In the genomic region with DNA sequence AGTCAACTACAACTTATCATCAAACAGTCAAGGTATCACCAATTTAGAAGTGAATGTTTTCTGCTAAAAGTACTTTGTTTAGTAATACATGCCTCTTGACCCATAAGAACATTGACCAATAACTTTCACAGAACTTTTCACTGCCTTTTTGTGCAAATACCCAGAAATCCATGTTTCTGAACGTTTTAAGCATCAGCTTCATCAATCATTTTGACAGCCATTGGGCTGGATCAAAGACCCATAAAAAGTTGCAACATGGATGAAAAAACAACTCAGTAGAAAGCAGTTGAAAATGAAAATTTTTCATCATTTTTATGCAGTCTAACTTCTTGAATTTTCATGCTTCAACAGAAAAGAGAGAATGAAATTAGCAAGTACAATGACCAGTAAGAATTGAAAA, we compare ENCODE assay signal across 1 cellular context.
TF ChIP-seq lines count a peak whose summit lies in the region.

No MANE protein-coding gene starts in this region.

TF ChIP-seq in HCT116, 20 proteins besides CTCF, POLR2A, EP300 and RAD21 (continued from another document):
- TF ChIP-seq ELF1 (IDR thresholded peaks at IDR 0.05; ENCODE audit: borderline replicate concordance, low read depth) = no peak
